ENCODE assay signal across 23 cellular contexts in the genomic region with DNA sequence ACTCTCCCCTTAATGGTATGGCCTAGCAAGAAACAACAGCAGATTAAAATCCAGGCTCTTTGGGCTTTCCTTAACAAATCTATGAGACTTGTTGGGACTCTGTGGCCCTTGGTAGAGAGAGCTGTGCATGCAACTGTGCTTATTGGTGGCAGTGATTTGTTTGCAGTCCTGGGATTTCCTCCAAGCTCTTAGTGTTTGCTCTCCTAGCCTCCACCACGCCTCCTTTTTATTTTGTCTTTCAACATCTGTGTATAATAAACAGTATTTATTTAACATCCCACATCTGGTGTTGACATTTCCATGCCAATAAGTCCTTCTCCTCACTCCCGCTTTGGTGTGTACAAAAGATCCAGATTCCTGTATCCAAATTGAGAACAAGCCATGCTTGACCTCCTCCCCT. TPM values are rescaled to one million over a fixed set of nuclear protein-coding genes. Genes with fewer than 3 reads are reported as not detected.
"Had no signal": no experiment of that assay in that cellular context is flagged by ENCODE, and none has a peak within 500 bp of the region (broad histone marks: within the 10 kb centered on the region; RNA-seq: fewer than 3 reads in every experiment).

No MANE protein-coding gene starts in this region.

- H3K36me3 ChIP-seq: spleen had no signal

- H3K4me3 ChIP-seq: spleen had no signal

- H3K27ac ChIP-seq: epithelial cell of prostate, spleen had no signal

- H3K9me3 ChIP-seq: spleen had no signal

- DNase-seq: activated CD4-positive, alpha-beta T cell treated with anti-CD3 and anti-CD28 coated beads for 36 hours; activated CD4-positive, alpha-beta T cell treated with anti-CD3 and anti-CD28 coated beads, Interleukin-2, amount 50 U/mL, for 48 hours; activated gamma-delta T cell; effector memory CD8-positive, alpha-beta T cell; hippocampal formation; left cardiac atrium; midbrain; occipital lobe; posterior cingulate gyrus; spleen; stimulated activated naive B cell treated with anti-CD40 and anti-IgM and Interleukin-4, amounts not matched to agents 10 μg/mL and 1 μg/mL and 100 μg/mL, for 72 hours; T-helper 2 cell had no signal

- ATAC-seq: activated CD4-positive, alpha-beta T cell treated with anti-CD3 and anti-CD28 coated beads for 36 hours; activated naive CD4-positive, alpha-beta T cell treated with anti-CD3 and anti-CD28 coated beads, Interleukin-2, amount 50 U/mL, for 72 hours; effector memory CD8-positive, alpha-beta T cell; left cardiac atrium; stimulated activated naive B cell treated with anti-CD40 and anti-IgM and Interleukin-4, amounts not matched to agents 10 μg/mL and 1 μg/mL and 100 μg/mL, for 72 hours had no signal

- H3K4me1 ChIP-seq: spleen had no signal

- FAIRE-seq: bronchial epithelial cell, islet of Langerhans had no signal

RNA-seq across cellular contexts. Expression of gene TNMD, which starts 3.1 kb away (rescaled TPM):
- total RNA-seq: activated CD4-positive, alpha-beta T cell treated with anti-CD3 and anti-CD28 coated beads for 36 hours; activated naive CD4-positive, alpha-beta T cell treated with anti-CD3 and anti-CD28 coated beads, Interleukin-2, amount 50 U/mL, for 72 hours; bronchial epithelial cell; cerebellum; dermis microvascular lymphatic vessel endothelial cell; glomerular endothelial cell; lung microvascular endothelial cell; myocyte; occipital lobe; renal cortical epithelial cell; ureter had no signal

RNA-seq across cellular contexts. Expression of gene SRPX2, which starts 56.2 kb away (rescaled TPM):
- total RNA-seq: activated CD4-positive, alpha-beta T cell treated with anti-CD3 and anti-CD28 coated beads for 36 hours; activated naive CD4-positive, alpha-beta T cell treated with anti-CD3 and anti-CD28 coated beads, Interleukin-2, amount 50 U/mL, for 72 hours had no signal
